Comparison of ENCODE assay signal across 8 cellular contexts in the genomic region with DNA sequence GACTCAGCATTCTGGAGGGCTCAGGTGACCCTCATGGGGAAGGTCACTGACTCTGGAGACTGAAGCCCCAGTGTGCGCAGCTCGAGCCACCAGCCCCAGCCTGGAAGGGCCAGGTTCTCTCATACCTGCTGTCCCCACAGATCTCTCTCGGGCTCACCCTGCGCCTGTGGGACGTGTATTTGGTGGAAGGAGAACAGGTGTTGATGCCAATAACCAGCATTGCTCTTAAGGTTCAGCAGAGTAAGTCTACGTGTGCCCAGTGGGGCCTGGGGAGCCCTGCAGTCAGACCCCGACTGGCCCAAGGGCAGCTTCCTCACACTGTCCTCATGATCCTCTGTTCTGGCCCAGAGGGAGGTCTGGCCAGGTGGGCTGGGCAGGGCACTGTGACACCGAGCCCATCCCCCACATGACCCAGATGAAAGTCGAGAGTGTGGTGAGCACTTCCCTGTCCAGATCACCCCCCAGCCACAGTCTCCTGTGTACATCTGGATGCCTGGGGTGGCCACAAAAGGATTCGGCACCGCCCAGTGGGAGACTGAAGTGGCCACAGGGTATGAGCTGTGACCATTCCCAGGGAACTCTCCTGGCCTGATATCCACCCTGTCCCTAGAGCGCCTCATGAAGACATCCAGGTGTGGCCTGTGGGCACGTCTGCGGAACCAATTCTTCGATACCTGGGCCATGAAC. TPM values are rescaled to one million over a fixed set of nuclear protein-coding genes. Genes with fewer than 3 reads are reported as not detected.
DNase-seq lines count a peak whose midpoint lies in the region; ATAC-seq and TF ChIP-seq lines count a peak whose summit lies in the region.
"Not testable (repeated sequence)": the region's sequence is repeated elsewhere in the genome, so short reads cannot be mapped to it uniquely, and the experiment has no call there.
"Had no signal": no experiment of that assay in that cellular context is flagged by ENCODE, and none has a peak within 500 bp of the region (broad histone marks: within the 10 kb centered on the region; RNA-seq: fewer than 3 reads in every experiment).

No MANE protein-coding gene starts in this region.

- H3K27ac ChIP-seq in right atrium auricular region; osteoblast (ENCODE audit: low read depth, low read length): not testable (repeated sequence)

- CTCF ChIA-PET in activated CD8-positive, alpha-beta memory T cell treated with anti-CD3 and anti-CD28 coated beads, Interleukin-2, amount 10 ng/mL, durations not matched to agents 7 days and 5 days (lab: Charles Lee) = not testable (repeated sequence)

- not testable (repeated sequence) for H3K4me2 ChIP-seq in osteoblast (ENCODE audit: insufficient read depth, low read length)

- H3K4me3 ChIP-seq in right atrium auricular region; osteoblast (ENCODE audit: insufficient read depth, low read length): not testable (repeated sequence)

- H4K20me1 ChIP-seq in osteoblast (ENCODE audit: insufficient read depth, low read length) = not testable (repeated sequence)

- H3K27ac Mint-ChIP-seq in activated CD4-positive, alpha-beta T cell treated with anti-CD3 and anti-CD28 coated beads, Interleukin-2, amount 10 ng/mL, durations not matched to agents 24 days and 14 days; activated CD8-positive, alpha-beta memory T cell treated with anti-CD3 and anti-CD28 coated beads, Interleukin-2, amount 10 ng/mL, durations not matched to agents 7 days and 5 days: not testable (repeated sequence)

- H3K4me1 ChIP-seq in right atrium auricular region; osteoblast (ENCODE audit: insufficient read depth, low read length): not testable (repeated sequence)

- not testable (repeated sequence) for H3K27me3 Mint-ChIP-seq in activated CD4-positive, alpha-beta T cell treated with anti-CD3 and anti-CD28 coated beads, Interleukin-2, amount 10 ng/mL, durations not matched to agents 24 days and 14 days; activated CD8-positive, alpha-beta memory T cell treated with anti-CD3 and anti-CD28 coated beads, Interleukin-2, amount 10 ng/mL, durations not matched to agents 7 days and 5 days

- peak; percentile 47 for DNase-seq in activated CD4-positive, alpha-beta T cell treated with anti-CD3 and anti-CD28 coated beads, Interleukin-2, amount 10 ng/mL, durations not matched to agents 24 days and 14 days
- peak; percentile 33 for DNase-seq in activated CD8-positive, alpha-beta memory T cell treated with anti-CD3 and anti-CD28 coated beads, Interleukin-2, amount 10 ng/mL, durations not matched to agents 7 days and 5 days
- DNase-seq in right atrium auricular region (ENCODE audit: low spot score) = peak; percentile 49
- peak; percentile 41 for DNase-seq in osteoblast (ENCODE audit: insufficient read length, low spot score, missing footprints)
- peak; percentile 60 for DNase-seq in posterior vena cava (ENCODE audit: low spot score)

- H3K36me3 Mint-ChIP-seq in activated CD4-positive, alpha-beta T cell treated with anti-CD3 and anti-CD28 coated beads, Interleukin-2, amount 10 ng/mL, durations not matched to agents 24 days and 14 days (ENCODE audit: low read depth); activated CD8-positive, alpha-beta memory T cell treated with anti-CD3 and anti-CD28 coated beads, Interleukin-2, amount 10 ng/mL, durations not matched to agents 7 days and 5 days: not testable (repeated sequence)

- not testable (repeated sequence) for H3K9me3 Mint-ChIP-seq in activated CD4-positive, alpha-beta T cell treated with anti-CD3 and anti-CD28 coated beads, Interleukin-2, amount 10 ng/mL, durations not matched to agents 24 days and 14 days; activated CD8-positive, alpha-beta memory T cell treated with anti-CD3 and anti-CD28 coated beads, Interleukin-2, amount 10 ng/mL, durations not matched to agents 7 days and 5 days (ENCODE audit: low read depth)

- intact Hi-C loops in activated CD4-positive, alpha-beta T cell treated with anti-CD3 and anti-CD28 coated beads, Interleukin-2, amount 10 ng/mL, durations not matched to agents 24 days and 14 days (cut with micrococcal nuclease); posterior vena cava (cut with DNase I): not testable (repeated sequence)

- H3K36me3 ChIP-seq in right atrium auricular region; osteoblast (ENCODE audit: insufficient read depth, low read length): not testable (repeated sequence)

- not testable (repeated sequence) for H3K79me2 ChIP-seq in osteoblast (ENCODE audit: insufficient read depth, low read length)

- H2AFZ ChIP-seq in osteoblast (ENCODE audit: low read length) = not testable (repeated sequence)

- TF ChIP-seq CTCF in right atrium auricular region (IDR thresholded peaks at IDR 0.05); osteoblast (IDR thresholded peaks at IDR 0.05; ENCODE audit: extremely low read depth, low read depth, low read length): not testable (repeated sequence)

- H3K9me3 ChIP-seq in right atrium auricular region; osteoblast (ENCODE audit: low read depth, low read length): not testable (repeated sequence)

- not testable (repeated sequence) for H3K27me3 ChIP-seq in right atrium auricular region; osteoblast (ENCODE audit: insufficient read depth, low read length)

- not testable (repeated sequence) for ATAC-seq in activated CD8-positive, alpha-beta memory T cell treated with anti-CD3 and anti-CD28 coated beads, Interleukin-2, amount 10 ng/mL, durations not matched to agents 7 days and 5 days

- H3K4me1 Mint-ChIP-seq in activated CD4-positive, alpha-beta T cell treated with anti-CD3 and anti-CD28 coated beads, Interleukin-2, amount 10 ng/mL, durations not matched to agents 24 days and 14 days; activated CD8-positive, alpha-beta memory T cell treated with anti-CD3 and anti-CD28 coated beads, Interleukin-2, amount 10 ng/mL, durations not matched to agents 7 days and 5 days: not testable (repeated sequence)

- not testable (repeated sequence) for H3K4me3 Mint-ChIP-seq in activated CD4-positive, alpha-beta T cell treated with anti-CD3 and anti-CD28 coated beads, Interleukin-2, amount 10 ng/mL, durations not matched to agents 24 days and 14 days; activated CD8-positive, alpha-beta memory T cell treated with anti-CD3 and anti-CD28 coated beads, Interleukin-2, amount 10 ng/mL, durations not matched to agents 7 days and 5 days

RNA-seq across cellular contexts. Expression of gene USP6, which starts 21.8 kb away (rescaled TPM):
- total RNA-seq in activated CD4-positive, alpha-beta T cell treated with anti-CD3 and anti-CD28 coated beads, Interleukin-2, amount 10 ng/mL, durations not matched to agents 24 days and 14 days = 0.02 TPM in 2 replicates
- under 1 TPM; 0.03 to 0.07 TPM for total RNA-seq in activated CD8-positive, alpha-beta memory T cell treated with anti-CD3 and anti-CD28 coated beads, Interleukin-2, amount 10 ng/mL, durations not matched to agents 7 days and 5 days
- total RNA-seq in right atrium auricular region (not detected), osteoblast (not detected in 2 replicates), posterior vena cava (under 1 TPM in 1 of 2 donors, not detected in 1; 0.19 TPM)
- total RNA-seq: CD4-positive, CD25-positive, alpha-beta regulatory T cell; Daoy; G401 had no signal

RNA-seq across cellular contexts. Expression of gene ZNF232, which starts 26.0 kb away (rescaled TPM):
- 17.4 and 19.8 TPM in 2 replicates for total RNA-seq in activated CD4-positive, alpha-beta T cell treated with anti-CD3 and anti-CD28 coated beads, Interleukin-2, amount 10 ng/mL, durations not matched to agents 24 days and 14 days
- total RNA-seq in activated CD8-positive, alpha-beta memory T cell treated with anti-CD3 and anti-CD28 coated beads, Interleukin-2, amount 10 ng/mL, durations not matched to agents 7 days and 5 days = 10 to 100 TPM in 1 of 2 experiments, 1 to 10 TPM in 1; 8.6 to 10.7 TPM
- 1 to 10 TPM; 2.7 to 5.6 TPM for total RNA-seq in right atrium auricular region
- total RNA-seq in osteoblast = 8.0 and 8.3 TPM in 2 replicates
- total RNA-seq in posterior vena cava = 1 to 10 TPM; 3.7 to 6.3 TPM

RNA-seq across cellular contexts. Expression of gene ZNF594, which starts 54.0 kb away (rescaled TPM):
- 10.1 and 12.1 TPM in 2 replicates for total RNA-seq in activated CD4-positive, alpha-beta T cell treated with anti-CD3 and anti-CD28 coated beads, Interleukin-2, amount 10 ng/mL, durations not matched to agents 24 days and 14 days
- total RNA-seq in activated CD8-positive, alpha-beta memory T cell treated with anti-CD3 and anti-CD28 coated beads, Interleukin-2, amount 10 ng/mL, durations not matched to agents 7 days and 5 days = 10 to 100 TPM; 10.5 to 11.3 TPM
- total RNA-seq in right atrium auricular region (1 to 10 TPM; 4.7 to 4.8 TPM), osteoblast (8.7 and 11.5 TPM in 2 replicates), posterior vena cava (1 to 10 TPM; 5.7 to 6.8 TPM)

RNA-seq across cellular contexts. Expression of gene ZFP3, which starts 59.4 kb away (rescaled TPM):
- 1.9 and 2.6 TPM in 2 replicates for total RNA-seq in activated CD4-positive, alpha-beta T cell treated with anti-CD3 and anti-CD28 coated beads, Interleukin-2, amount 10 ng/mL, durations not matched to agents 24 days and 14 days
- 1 to 10 TPM; 1.9 to 2.9 TPM for total RNA-seq in activated CD8-positive, alpha-beta memory T cell treated with anti-CD3 and anti-CD28 coated beads, Interleukin-2, amount 10 ng/mL, durations not matched to agents 7 days and 5 days
- total RNA-seq in right atrium auricular region = 1 to 10 TPM; 7.2 to 7.4 TPM
- total RNA-seq in osteoblast = 3.5 and 3.6 TPM in 2 replicates
- 1 to 10 TPM; 4.1 to 4.6 TPM for total RNA-seq in posterior vena cava
- total RNA-seq: Daoy, G401 had no signal
